In genomic region chr21:43728467-43729390, GRCh38 we compare ENCODE assay signal across 1 cellular context.
TF ChIP-seq lines count a peak whose summit lies in the region.

No MANE protein-coding gene starts in this region.

TF ChIP-seq in K562, 482 proteins besides CTCF, POLR2A, EP300 and RAD21 (continued from another document and continues in another):
- TF ChIP-seq SRF (CRISPR knock-in tag; IDR thresholded peaks at IDR 0.05): peak in 1 of 2 experiments; percentile 77; a peak in 2 of 4 replicates
- no peak for TF ChIP-seq PTBP1 (IDR thresholded peaks at IDR 0.05; ENCODE audit: low read depth, low read length)
- peak; percentile 83 for TF ChIP-seq SMAD1 (IDR thresholded peaks at IDR 0.05; ENCODE audit: low read depth, low read length, partially characterized antibody)
- TF ChIP-seq ZFX (CRISPR knock-in tag; IDR thresholded peaks at IDR 0.05): peak; percentile 47
- peak; percentile 99 for TF ChIP-seq CTBP1 (IDR thresholded peaks at IDR 0.05; ENCODE audit: borderline replicate concordance)
- TF ChIP-seq HMBOX1 (IDR thresholded peaks at IDR 0.05): no peak
- peak; percentile 78; the same call in 1 of the 2 replicates for TF ChIP-seq TCF7 (IDR thresholded peaks at IDR 0.05; ENCODE audit: borderline replicate concordance)
- peak; percentile 49 for TF ChIP-seq WHSC1 (IDR thresholded peaks at IDR 0.05; ENCODE audit: low read length)
- peak; percentile 69; the same call in 1 of the 2 replicates for TF ChIP-seq ZNF197 (CRISPR knock-in tag; IDR thresholded peaks at IDR 0.05; ENCODE audit: low read depth)
- TF ChIP-seq MBD1 (CRISPR knock-in tag; IDR thresholded peaks at IDR 0.05): no peak
- no peak for TF ChIP-seq GTF2A2 (tag; IDR thresholded peaks at IDR 0.05)
- TF ChIP-seq ZNF431 (CRISPR knock-in tag; IDR thresholded peaks at IDR 0.05): no peak
- peak; percentile 96 for TF ChIP-seq MITF (IDR thresholded peaks at IDR 0.05)
- peak in 1 of 2 experiments; percentile 73 for TF ChIP-seq AFF1 (IDR thresholded peaks at IDR 0.05; ENCODE audit: low read depth in 1 of 2, partially characterized antibody in 2 of 2)
- TF ChIP-seq KDM5B (IDR thresholded peaks at IDR 0.05; ENCODE audit: insufficient replicate concordance, low read depth, low read length): peak; percentile 23
- no peak for TF ChIP-seq ZNF232 (CRISPR knock-in tag; IDR thresholded peaks at IDR 0.05)
- TF ChIP-seq ZNF76 (CRISPR knock-in tag; IDR thresholded peaks at IDR 0.05; ENCODE audit: borderline replicate concordance): no peak
- no peak for TF ChIP-seq SMARCA5 (IDR thresholded peaks at IDR 0.05)
- TF ChIP-seq ZEB2 (IDR thresholded peaks at IDR 0.05): peak; percentile 96
- TF ChIP-seq NEUROD1 (IDR thresholded peaks at IDR 0.05; ENCODE audit: borderline replicate concordance, low read depth, low read length, partially characterized antibody): peak; percentile 87
- TF ChIP-seq L3MBTL2 (IDR thresholded peaks at IDR 0.05): peak; percentile 98
- TF ChIP-seq ZNF407 (IDR thresholded peaks at IDR 0.05; ENCODE audit: low read depth): no peak
- TF ChIP-seq HLTF (IDR thresholded peaks at IDR 0.05): peak; percentile 76; the same call in 1 of the 2 replicates
- TF ChIP-seq ZBTB11 (CRISPR knock-in tag; IDR thresholded peaks at IDR 0.05): peak in 2 of 3 experiments; percentile 93 to 98; a peak in 5 of 6 replicates
- peak; percentile 94 for TF ChIP-seq SMARCE1 (IDR thresholded peaks at IDR 0.05)
- TF ChIP-seq CSDE1 (IDR thresholded peaks at IDR 0.05): no peak
- no peak for TF ChIP-seq IRF1 (CRISPR knock-in tag; IDR thresholded peaks at IDR 0.05; ENCODE audit: borderline replicate concordance)
- peak; percentile 95 for TF ChIP-seq NFIC (IDR thresholded peaks at IDR 0.05)
- no peak for TF ChIP-seq HOMEZ (CRISPR knock-in tag; IDR thresholded peaks at IDR 0.05)
- TF ChIP-seq TCFL5 (CRISPR knock-in tag; conservative IDR thresholded peaks at IDR 0.05): no peak
- TF ChIP-seq FOXJ3 (CRISPR knock-in tag; IDR thresholded peaks at IDR 0.05): no peak
- no peak for TF ChIP-seq ZNF277 (CRISPR knock-in tag; IDR thresholded peaks at IDR 0.05; ENCODE audit: borderline replicate concordance)
- peak; percentile 48; the same call in 1 of the 2 replicates for TF ChIP-seq STAT5A (IDR thresholded peaks at IDR 0.05; ENCODE audit: borderline replicate concordance, low read length)
